1 cellular context compared by ENCODE assay signal in genomic region chr10:12849351-12850181, GRCh38.
TF ChIP-seq lines count a peak whose summit lies in the region.

No MANE protein-coding gene starts in this region.

TF ChIP-seq in GM12878, 131 proteins besides CTCF, POLR2A, EP300 and RAD21 (continued from another document):
- TF ChIP-seq PKNOX1 (IDR thresholded peaks at IDR 0.05) (no peak), BCL3 (IDR thresholded peaks at IDR 0.05; ENCODE audit: borderline replicate concordance, insufficient read depth, low read depth, low read length, poor library complexity, severe bottlenecking) (no peak), NKRF (conservative IDR thresholded peaks at IDR 0.05) (no peak), IRF4 (IDR thresholded peaks at IDR 0.05; ENCODE audit: low read depth, low read length) (no peak), ATF2 (IDR thresholded peaks at IDR 0.05; ENCODE audit: low read length) (no peak), HDAC6 (IDR thresholded peaks at IDR 0.05; ENCODE audit: unreplicated experiment) (no peak), RCOR1 (conservative IDR thresholded peaks at IDR 0.05; ENCODE audit: low read depth, low read length) (no peak), DPF2 (IDR thresholded peaks at IDR 0.05) (no peak), TARDBP (IDR thresholded peaks at IDR 0.05; ENCODE audit: borderline replicate concordance) (no peak), FOS (IDR thresholded peaks at IDR 0.05; ENCODE audit: borderline replicate concordance, extremely low read depth, insufficient read length) (no peak)
TF ChIP-seq in GM12878: peak in this region for 0.
